ENCODE assay signal across 19 cellular contexts in the genomic region with DNA sequence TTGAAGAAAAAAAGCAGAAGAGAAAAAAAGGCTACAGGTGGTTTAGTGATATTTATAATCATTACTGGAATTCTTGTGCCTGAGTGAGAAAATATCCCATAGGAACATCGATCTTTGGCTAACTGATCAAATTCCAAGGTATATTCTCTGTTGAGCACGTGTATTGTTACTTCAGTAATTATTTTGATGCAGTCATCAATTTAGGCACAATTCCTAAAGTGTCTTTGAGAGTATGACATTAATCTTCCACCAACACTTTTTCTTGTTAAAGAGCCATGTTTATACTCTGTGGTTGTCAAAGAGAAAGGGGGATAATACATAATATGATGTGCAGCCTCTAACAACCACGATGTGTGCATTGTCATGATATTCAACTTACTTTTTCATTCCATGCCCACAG.
DNase-seq lines count a peak whose midpoint lies in the region; ATAC-seq, FAIRE-seq and TF ChIP-seq lines count a peak whose summit lies in the region.
"Had no signal": no experiment of that assay in that cellular context is flagged by ENCODE, and none has a peak within 500 bp of the region (broad histone marks: within the 10 kb centered on the region; RNA-seq: fewer than 3 reads in every experiment).

No MANE protein-coding gene starts in this region.

- H2BK20ac ChIP-seq in IMR-90 (ENCODE audit: low read depth, low read length), result no peak overlapping the region

- H2BK5ac ChIP-seq in IMR-90 (ENCODE audit: low read depth, low read length, poor library complexity, severe bottlenecking), result no peak overlapping the region

- no peak overlapping the region for H2AK5ac ChIP-seq in IMR-90 (ENCODE audit: low read depth, low read length)

- H3K9ac ChIP-seq in GM23248 (no peak overlapping the region), IMR-90 (ENCODE audit: low read depth, low read length) (no peak overlapping the region), astrocyte (ENCODE audit: low read length) (no peak overlapping the region)
- H3K9ac ChIP-seq: BLaER1 had no signal

- no peak overlapping the region for H3K4ac ChIP-seq in IMR-90 (ENCODE audit: low read depth, low read length)

- POLR2A ChIA-PET in IMR-90 (lab: Charles Lee; ENCODE audit: unreplicated experiment), result no interaction called here
- POLR2A ChIA-PET in activated CD8-positive, alpha-beta T cell treated with anti-CD3 and anti-CD28 coated beads for 36 hours (lab: Charles Lee), result no interaction called here

- no TSS peak for BruUV-seq in IMR-90 (replicated peaks; lab: Mats Ljungman, UMichigan)

- peaks cover 32 to 57% of the 10 kb centered on the region in 2 experiments for H3K79me1 ChIP-seq in IMR-90 (ENCODE audit: low read depth in 1 of 2, low read length in 2 of 2)

- H3K4me2 ChIP-seq in GM23248 (ENCODE audit: unreplicated experiment) (no peak overlapping the region), IMR-90 (ENCODE audit: low read depth, low read length) (no peak overlapping the region), astrocyte (ENCODE audit: low read length) (no peak overlapping the region)
- H3K4me2 ChIP-seq: BLaER1 had no signal

- peak overlapping the region; percentile 90; the same call in 1 of the 2 replicates for H3K27ac ChIP-seq in GM23248
- no peak overlapping the region for H3K27ac ChIP-seq in IMR-90 (ENCODE audit: insufficient read depth, low read length)
- no peak overlapping the region for H3K27ac ChIP-seq in astrocyte (ENCODE audit: low read depth, low read length)
- H3K27ac ChIP-seq: BLaER1, C4-2B had no signal

- no peak overlapping the region for H2AK9ac ChIP-seq in IMR-90 (replicated peaks; ENCODE audit: low read depth, low read length, poor library complexity)

- H3K4me1 ChIP-seq in GM23248 (ENCODE audit: insufficient read depth) (peaks cover 59% of the 10 kb centered on the region), IMR-90 (ENCODE audit: control insufficient read depth, insufficient read depth, low read length) (peaks cover 19% of the 10 kb centered on the region), astrocyte (ENCODE audit: insufficient read depth, low read length) (peaks cover 34% of the 10 kb centered on the region)
- H3K4me1 ChIP-seq: BLaER1, Caco-2 had no signal

- peaks cover 88% of the 10 kb centered on the region for H3K79me2 ChIP-seq in GM23248 (ENCODE audit: insufficient read depth)
- H3K79me2 ChIP-seq in astrocyte (ENCODE audit: insufficient read depth, low read length), result peaks cover 78% of the 10 kb centered on the region

- H3F3A ChIP-seq in GM23248 (ENCODE audit: insufficient read depth), result peaks cover 48% of the 10 kb centered on the region

- H3K9me1 ChIP-seq in IMR-90 (ENCODE audit: insufficient read depth, low read length), result peaks cover 10% of the 10 kb centered on the region

- H2BK15ac ChIP-seq in IMR-90 (ENCODE audit: low read depth, low read length), result no peak overlapping the region

- H3K14ac ChIP-seq in IMR-90 (replicated peaks; ENCODE audit: low read depth, low read length), result no peak overlapping the region

- no peak for DNase-seq in GM23248
- DNase-seq in IMR-90, result no peak
- DNase-seq in astrocyte (ENCODE audit: low read depth), result no peak
- DNase-seq in activated CD8-positive, alpha-beta T cell treated with anti-CD3 and anti-CD28 coated beads for 36 hours, result no peak
- DNase-seq in HK-2 (ENCODE audit: unreplicated experiment), result no peak
- no peak for DNase-seq in medulla oblongata (ENCODE audit: extremely low spot score)
- DNase-seq: CD4-positive, CD25-positive, alpha-beta regulatory T cell; CD8-positive, alpha-beta T cell; DMS153; DND-41 had no signal

- no peak for FAIRE-seq in astrocyte (lab: Jason Lieb, UNC)
- FAIRE-seq: G401.6, GM12892, GM19239 had no signal

- no peak overlapping the region for H3K18ac ChIP-seq in IMR-90 (ENCODE audit: low read depth, low read length)

- no peak overlapping the region for H2BK120ac ChIP-seq in IMR-90 (ENCODE audit: low read depth, low read length)

- H4K5ac ChIP-seq in IMR-90 (ENCODE audit: low read depth, low read length), result no peak overlapping the region

- H3K36me3 ChIP-seq in GM23248 (ENCODE audit: low read depth), result no peaks in the 10 kb centered on the region; the same call in 1 of the 2 replicates
- peaks cover 11% of the 10 kb centered on the region for H3K36me3 ChIP-seq in IMR-90 (ENCODE audit: control insufficient read depth, insufficient read depth, low read length)
- peaks cover 16% of the 10 kb centered on the region for H3K36me3 ChIP-seq in astrocyte (ENCODE audit: insufficient read depth, low read length)
- H3K36me3 ChIP-seq: BLaER1 had no signal

- H3K4me3 ChIP-seq in GM23248 (no peak overlapping the region), IMR-90 (ENCODE audit: insufficient read depth, low read depth, low read length) (no peak overlapping the region), astrocyte (ENCODE audit: insufficient read depth, low read depth, low read length) (no peak overlapping the region)
- H3K4me3 ChIP-seq: BLaER1, GM23338 had no signal

- no peak overlapping the region for H4K91ac ChIP-seq in IMR-90 (ENCODE audit: insufficient read depth, low read depth, low read length)

- no peaks in the 10 kb centered on the region for H3K27me3 Mint-ChIP-seq in astrocyte (ENCODE audit: low read depth, unreplicated experiment)
- no peaks in the 10 kb centered on the region for H3K27me3 Mint-ChIP-seq in activated CD8-positive, alpha-beta T cell treated with anti-CD3 and anti-CD28 coated beads for 36 hours
- H3K27me3 Mint-ChIP-seq: B cell; CD4-positive, CD25-positive, alpha-beta regulatory T cell had no signal

- in situ Hi-C loops in GM23248 (cut with MboI), result no loop called here
- in situ Hi-C loops in IMR-90 (cut with MboI; ENCODE audit: low sequenced_read_pairs), result no loop called here

- H3K23ac ChIP-seq in IMR-90 (ENCODE audit: low read depth, low read length), result no peak overlapping the region

- dilution Hi-C loops in IMR-90 (cut with HindIII; ENCODE audit: low sequenced_read_pairs, unreplicated experiment), result no loop called here

- WGBS in GM23248 (ENCODE audit: low coverage in 1 of 2, low lambda C conversion rate in 2 of 2, missing lambda C conversion rate in 2 of 2), 2 experiments, result 61 to 66% methylated on average over 3 of the region's 3 CpGs
- no CpG with 5 or more reads among the region's 3 CpGs for WGBS in IMR-90 (ENCODE audit: extremely low coverage in 2 of 2, insufficient read length in 1 of 2), 2 experiments

- no peak overlapping the region for H4K8ac ChIP-seq in IMR-90 (ENCODE audit: low read depth in 2 of 2, low read length in 2 of 2)

- no peak for TF ChIP-seq POLR2A in IMR-90 (IDR thresholded peaks at IDR 0.05; ENCODE audit: low read depth, low read length)

- no peak overlapping the region for H3K56ac ChIP-seq in IMR-90 (ENCODE audit: extremely low read depth, insufficient read depth, low read length)

- H3K9me2 ChIP-seq in GM23248 (ENCODE audit: insufficient read depth), result no peaks in the 10 kb centered on the region

- H4K20me1 ChIP-seq in GM23248 (ENCODE audit: insufficient read depth), result no peaks in the 10 kb centered on the region
- no peaks in the 10 kb centered on the region for H4K20me1 ChIP-seq in IMR-90 (ENCODE audit: insufficient read depth, low read length)
- H4K20me1 ChIP-seq in astrocyte (ENCODE audit: insufficient read depth, low read length), result no peaks in the 10 kb centered on the region
- H4K20me1 ChIP-seq: BLaER1 had no signal

- TF ChIP-seq CTCF in IMR-90 (conservative IDR thresholded peaks at IDR 0.05; ENCODE audit: low read depth, low read length) (no peak), astrocyte (IDR thresholded peaks at IDR 0.05; ENCODE audit: insufficient read depth, low read depth, low read length) (no peak)
- no peak for TF ChIP-seq CTCF in activated CD8-positive, alpha-beta T cell treated with anti-CD3 and anti-CD28 coated beads for 36 hours (IDR thresholded peaks at IDR 0.05)

- CTCF ChIA-PET in IMR-90 (lab: Yijun Ruan, JAX), result interaction anchor here (1.0 kb wide), 1 partner anchor 8 kb away, joined by 6 read pairs; no protein-coding TSS in a partner anchor
- CTCF ChIA-PET in activated CD8-positive, alpha-beta T cell treated with anti-CD3 and anti-CD28 coated beads for 36 hours (lab: Charles Lee), result interaction anchor here (1.2 kb wide), 1 partner anchor 21 kb away, joined by 3 read pairs; no protein-coding TSS in a partner anchor

- no peak for TF ChIP-seq RAD21 in IMR-90 (IDR thresholded peaks at IDR 0.05; ENCODE audit: low read length)

- ATAC-seq in IMR-90 (ENCODE audit: low read depth), result no peak
- ATAC-seq in activated CD8-positive, alpha-beta T cell treated with anti-CD3 and anti-CD28 coated beads for 36 hours, result no peak
- ATAC-seq: CD8-positive, alpha-beta T cell had no signal

- H3K9me3 ChIP-seq in GM23248 (ENCODE audit: low read depth) (no peaks in the 10 kb centered on the region), IMR-90 (ENCODE audit: control insufficient read depth, insufficient read depth, low read length) (no peaks in the 10 kb centered on the region), astrocyte (ENCODE audit: insufficient read depth, low read depth, low read length) (no peaks in the 10 kb centered on the region)
- H3K9me3 ChIP-seq: BLaER1, Caco-2 had no signal

- H2AFZ ChIP-seq in GM23248, result no peak overlapping the region
- H2AFZ ChIP-seq in IMR-90 (replicated peaks; ENCODE audit: low read length, poor library complexity), result no peak overlapping the region
- no peak overlapping the region for H2AFZ ChIP-seq in astrocyte (ENCODE audit: low read depth, low read length)
- H2AFZ ChIP-seq: GM23338 had no signal

- H3K27me3 ChIP-seq in GM23248 (replicated peaks; ENCODE audit: insufficient read depth) (no peaks in the 10 kb centered on the region), IMR-90 (ENCODE audit: control insufficient read depth, insufficient read depth, low read length) (no peaks in the 10 kb centered on the region), astrocyte (ENCODE audit: insufficient read depth, low read length) (no peaks in the 10 kb centered on the region)
- H3K27me3 ChIP-seq: BLaER1 had no signal

- no peaks in the 10 kb centered on the region for H3K9me3 Mint-ChIP-seq in astrocyte (ENCODE audit: unreplicated experiment)
- H3K9me3 Mint-ChIP-seq in activated CD8-positive, alpha-beta T cell treated with anti-CD3 and anti-CD28 coated beads for 36 hours, result no peaks in the 10 kb centered on the region
- H3K9me3 Mint-ChIP-seq: CD4-positive, CD25-positive, alpha-beta regulatory T cell; CD8-positive, alpha-beta T cell; GM23338; H9 had no signal

- peaks cover 55% of the 10 kb centered on the region for H3K4me1 Mint-ChIP-seq in astrocyte (ENCODE audit: low read depth, unreplicated experiment)
- peaks cover 45% of the 10 kb centered on the region for H3K4me1 Mint-ChIP-seq in activated CD8-positive, alpha-beta T cell treated with anti-CD3 and anti-CD28 coated beads for 36 hours (ENCODE audit: low read depth)
- H3K4me1 Mint-ChIP-seq: B cell had no signal

- peaks cover 13% of the 10 kb centered on the region for H3K36me3 Mint-ChIP-seq in astrocyte (ENCODE audit: low read depth, unreplicated experiment)
- peaks cover 21% of the 10 kb centered on the region for H3K36me3 Mint-ChIP-seq in activated CD8-positive, alpha-beta T cell treated with anti-CD3 and anti-CD28 coated beads for 36 hours (ENCODE audit: low read depth)

- intact Hi-C loops in IMR-90 (cut with micrococcal nuclease), result no loop called here
- intact Hi-C loops in activated CD8-positive, alpha-beta T cell treated with anti-CD3 and anti-CD28 coated beads for 36 hours (cut with micrococcal nuclease), result no loop called here

- H3K4me3 Mint-ChIP-seq in astrocyte (ENCODE audit: unreplicated experiment), result no peak overlapping the region
- no peak overlapping the region for H3K4me3 Mint-ChIP-seq in activated CD8-positive, alpha-beta T cell treated with anti-CD3 and anti-CD28 coated beads for 36 hours
- H3K4me3 Mint-ChIP-seq: B cell; CD8-positive, alpha-beta T cell; GM23338; H9 had no signal

- peak overlapping the region; percentile 15 for H3K27ac Mint-ChIP-seq in astrocyte (ENCODE audit: unreplicated experiment)
- H3K27ac Mint-ChIP-seq in activated CD8-positive, alpha-beta T cell treated with anti-CD3 and anti-CD28 coated beads for 36 hours, result no peak overlapping the region
- H3K27ac Mint-ChIP-seq: B cell, H9 had no signal
